1 cellular context compared by ENCODE assay signal in the genomic region with DNA sequence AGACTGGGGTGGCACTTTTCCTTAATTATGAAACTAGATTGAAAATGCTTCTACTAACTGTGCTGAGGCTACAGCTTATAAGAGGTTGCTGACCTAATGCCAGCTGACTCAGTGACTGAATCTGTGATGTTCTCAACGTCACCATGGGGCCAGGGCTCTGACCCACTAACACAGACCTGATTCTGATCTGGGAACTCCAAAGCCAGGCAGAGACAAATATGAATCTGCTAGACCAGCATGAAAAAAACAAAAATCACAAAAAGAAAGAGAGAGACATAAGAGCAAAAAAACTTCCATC.
TF ChIP-seq lines count a peak whose summit lies in the region.

No MANE protein-coding gene starts in this region.

TF ChIP-seq in HepG2, 621 proteins besides CTCF, POLR2A, EP300 and RAD21 (continued from another document and continues in another):
- TF ChIP-seq TFAP4 (IDR thresholded peaks at IDR 0.05; ENCODE audit: borderline replicate concordance, low read depth) (peak; percentile 44; the same call in 1 of the 2 replicates), SOX13 (IDR thresholded peaks at IDR 0.05) (no peak), SOX13 (CRISPR knock-in tag; conservative IDR thresholded peaks at IDR 0.05 in 1 of 2, IDR thresholded peaks at IDR 0.05 in 1 of 2) (no peak), AKNA (CRISPR knock-in tag; IDR thresholded peaks at IDR 0.05; ENCODE audit: borderline replicate concordance) (no peak), LRRFIP1 (CRISPR knock-in tag; conservative IDR thresholded peaks at IDR 0.05) (no peak), ZNF33A (CRISPR knock-in tag; IDR thresholded peaks at IDR 0.05; ENCODE audit: borderline replicate concordance) (no peak), ZNF703 (CRISPR knock-in tag; IDR thresholded peaks at IDR 0.05; ENCODE audit: borderline replicate concordance) (no peak), ZNF333 (CRISPR knock-in tag; IDR thresholded peaks at IDR 0.05; ENCODE audit: borderline replicate concordance) (no peak), ZNF850 (CRISPR knock-in tag; conservative IDR thresholded peaks at IDR 0.05) (no peak), SRY (CRISPR knock-in tag; IDR thresholded peaks at IDR 0.05) (no peak), NFYB (CRISPR knock-in tag; IDR thresholded peaks at IDR 0.05) (no peak), NR2F2 (IDR thresholded peaks at IDR 0.05; ENCODE audit: borderline replicate concordance, low read depth) (no peak), CBX2 (IDR thresholded peaks at IDR 0.05; ENCODE audit: low read depth, low read length) (no peak), CBX2 (CRISPR knock-in tag; IDR thresholded peaks at IDR 0.05; ENCODE audit: low read depth) (no peak), ZNF749 (CRISPR knock-in tag; IDR thresholded peaks at IDR 0.05; ENCODE audit: borderline replicate concordance) (no peak), ZNF598 (CRISPR knock-in tag; IDR thresholded peaks at IDR 0.05; ENCODE audit: borderline replicate concordance) (no peak), SMARCC2 (IDR thresholded peaks at IDR 0.05) (no peak), ZMAT5 (CRISPR knock-in tag; IDR thresholded peaks at IDR 0.05; ENCODE audit: borderline replicate concordance, low read depth) (no peak), ZNF552 (CRISPR knock-in tag; IDR thresholded peaks at IDR 0.05; ENCODE audit: borderline replicate concordance) (no peak), ZNF646 (CRISPR knock-in tag; IDR thresholded peaks at IDR 0.05) (no peak), NRL (CRISPR knock-in tag; IDR thresholded peaks at IDR 0.05; ENCODE audit: borderline replicate concordance) (no peak), FOXM1 (CRISPR knock-in tag; IDR thresholded peaks at IDR 0.05) (no peak), ZMYM4 (CRISPR knock-in tag; IDR thresholded peaks at IDR 0.05) (peak; percentile 34; the same call in 1 of the 2 replicates), ZKSCAN8 (CRISPR knock-in tag; IDR thresholded peaks at IDR 0.05; ENCODE audit: borderline replicate concordance) (no peak), ZFP62 (CRISPR knock-in tag; IDR thresholded peaks at IDR 0.05) (no peak), ZBTB10 (CRISPR knock-in tag; IDR thresholded peaks at IDR 0.05; ENCODE audit: borderline replicate concordance) (no peak), ZNF12 (CRISPR knock-in tag; IDR thresholded peaks at IDR 0.05) (no peak), AKAP8 (CRISPR knock-in tag; IDR thresholded peaks at IDR 0.05) (no peak), SIX4 (CRISPR knock-in tag; IDR thresholded peaks at IDR 0.05) (0 out of 2 replicates have a peak, but pooled peaks have one; percentile 0)
- TF ChIP-seq, protein P1, sequence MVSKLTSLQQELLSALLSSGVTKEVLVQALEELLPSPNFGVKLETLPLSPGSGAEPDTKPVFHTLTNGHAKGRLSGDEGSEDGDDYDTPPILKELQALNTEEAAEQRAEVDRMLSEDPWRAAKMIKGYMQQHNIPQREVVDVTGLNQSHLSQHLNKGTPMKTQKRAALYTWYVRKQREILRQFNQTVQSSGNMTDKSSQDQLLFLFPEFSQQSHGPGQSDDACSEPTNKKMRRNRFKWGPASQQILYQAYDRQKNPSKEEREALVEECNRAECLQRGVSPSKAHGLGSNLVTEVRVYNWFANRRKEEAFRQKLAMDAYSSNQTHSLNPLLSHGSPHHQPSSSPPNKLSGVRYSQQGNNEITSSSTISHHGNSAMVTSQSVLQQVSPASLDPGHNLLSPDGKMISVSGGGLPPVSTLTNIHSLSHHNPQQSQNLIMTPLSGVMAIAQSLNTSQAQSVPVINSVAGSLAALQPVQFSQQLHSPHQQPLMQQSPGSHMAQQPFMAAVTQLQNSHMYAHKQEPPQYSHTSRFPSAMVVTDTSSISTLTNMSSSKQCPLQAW (CRISPR knock-in tag; IDR thresholded peaks at IDR 0.05), result no peak
